ENCODE assay signal across 19 cellular contexts in the genomic region with DNA sequence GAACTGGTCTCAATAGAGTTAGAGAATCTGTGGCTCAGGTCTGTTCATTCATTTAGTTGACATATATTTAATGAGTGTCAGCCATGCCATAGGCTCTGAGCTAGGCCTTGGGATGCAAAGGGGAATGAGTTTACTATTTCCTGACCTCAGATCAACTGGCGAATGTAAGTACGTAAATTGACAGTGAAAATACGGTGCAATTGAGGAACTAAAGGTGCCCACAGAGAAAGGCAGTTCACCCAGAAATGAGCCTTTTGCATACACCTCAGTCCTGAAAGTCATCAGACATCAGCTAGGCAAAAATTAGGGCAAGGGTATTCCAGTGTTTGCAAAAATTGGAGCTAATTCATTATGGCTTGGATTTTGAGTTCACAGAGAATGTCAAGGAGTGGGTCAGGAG. TPM values are rescaled to one million over a fixed set of nuclear protein-coding genes. Genes with fewer than 3 reads are reported as not detected.
DNase-seq lines count a peak whose midpoint lies in the region; ATAC-seq, FAIRE-seq and TF ChIP-seq lines count a peak whose summit lies in the region.
"Had no signal": no experiment of that assay in that cellular context is flagged by ENCODE, and none has a peak within 500 bp of the region (broad histone marks: within the 10 kb centered on the region; RNA-seq: fewer than 3 reads in every experiment).

No MANE protein-coding gene starts in this region.

- peaks cover 36 to 45% of the 10 kb centered on the region in 2 donors for H3K4me1 Mint-ChIP-seq in effector memory CD8-positive, alpha-beta T cell (ENCODE audit: low read depth in 2 of 2)
- H3K4me1 Mint-ChIP-seq: neural progenitor cell had no signal

- no peaks in the 10 kb centered on the region for H3K27me3 ChIP-seq in HepG2 (ENCODE audit: control insufficient read depth in 1 of 2, insufficient read depth in 2 of 2, low read length in 2 of 2)
- no peaks in the 10 kb centered on the region for H3K27me3 ChIP-seq in right lobe of liver
- no peaks in the 10 kb centered on the region for H3K27me3 ChIP-seq in MM.1S (replicated peaks; ENCODE audit: insufficient read depth, low read length)
- H3K27me3 ChIP-seq: breast epithelium, neural progenitor cell had no signal

- H3K9me3 Mint-ChIP-seq in effector memory CD8-positive, alpha-beta T cell = no peaks in the 10 kb centered on the region
- H3K9me3 Mint-ChIP-seq: activated CD4-positive, alpha-beta memory T cell treated with anti-CD3 and anti-CD28 coated beads, Interleukin-2, amount 10 ng/mL, durations not matched to agents 7 days and 5 days; activated T-helper 1 cell treated with anti-CD3 and anti-CD28 coated beads, Interleukin-12 subunit alpha, Interleukin-12 subunit beta, Interleukin-2, Interleukin-4 antibody, amounts not matched to agents 30 ng/mL and 10 ng/mL and 1 ng/mL, durations not matched to agents 14 hours and 24 hours and 36 hours; neural progenitor cell had no signal

- no peak for FAIRE-seq in HepG2 (lab: Jason Lieb, UNC)
- FAIRE-seq: keratinocyte had no signal

- H3K27ac Mint-ChIP-seq in effector memory CD8-positive, alpha-beta T cell = peak overlapping the region in 1 of 2 donors; percentile 87
- H3K27ac Mint-ChIP-seq: activated T-helper 1 cell treated with anti-CD3 and anti-CD28 coated beads, Interleukin-12 subunit alpha, Interleukin-12 subunit beta, Interleukin-2, Interleukin-4 antibody, amounts not matched to agents 30 ng/mL and 10 ng/mL and 1 ng/mL, durations not matched to agents 14 hours and 24 hours and 36 hours; neural progenitor cell had no signal

- H3K4me2 ChIP-seq in HepG2 (ENCODE audit: low read depth, low read length) (no peak overlapping the region), MM.1S (ENCODE audit: low read depth, low read length) (peak overlapping the region; percentile 62)
- H3K4me2 ChIP-seq: neural progenitor cell had no signal

- TF ChIP-seq POLR2A in HepG2 (IDR thresholded peaks at IDR 0.05; ENCODE audit: insufficient read depth in 1 of 2, low read depth in 2 of 2, low read length in 2 of 2) (no peak), right lobe of liver (IDR thresholded peaks at IDR 0.05) (no peak)

- H3K36me3 ChIP-seq in HepG2 (replicated peaks in 1 of 2; ENCODE audit: control insufficient read depth in 1 of 2, insufficient read depth in 2 of 2, low read length in 2 of 2) (peaks cover 33 to 83% of the 10 kb centered on the region in 2 experiments), right lobe of liver (peaks cover 5 to 95% (median 49%) of the 10 kb centered on the region in 4 donors), MM.1S (replicated peaks; ENCODE audit: insufficient read depth, low read length) (peaks cover 10% of the 10 kb centered on the region)

- POLR2A ChIA-PET in HepG2 (lab: Yijun Ruan, JAX) = no interaction called here

- H4K20me1 ChIP-seq in HepG2 (ENCODE audit: insufficient read depth, low read length) (no peaks in the 10 kb centered on the region), MM.1S (ENCODE audit: insufficient read depth, low read length) (no peaks in the 10 kb centered on the region)

- H3K79me2 ChIP-seq in HepG2 (ENCODE audit: insufficient read depth, low read length) (no peaks in the 10 kb centered on the region), MM.1S (ENCODE audit: low read length) (peaks cover 52% of the 10 kb centered on the region)

- peaks cover 57% of the 10 kb centered on the region for H3K36me3 Mint-ChIP-seq in effector memory CD8-positive, alpha-beta T cell (ENCODE audit: insufficient read depth)

- TSS peak; percentile 20 for BruUV-seq in HepG2 (replicated peaks; lab: Mats Ljungman, UMichigan)

- H3K4me3 ChIP-seq in HepG2 (replicated peaks in 1 of 3; ENCODE audit: insufficient read depth in 1 of 3, low read depth in 2 of 3, low read length in 3 of 3) (no peak overlapping the region), right lobe of liver (no peak overlapping the region), MM.1S (ENCODE audit: low read length) (no peak overlapping the region)
- H3K4me3 ChIP-seq: breast epithelium, neural progenitor cell, thoracic aorta had no signal

- peaks cover 66% of the 10 kb centered on the region for H3F3A ChIP-seq in MM.1S (ENCODE audit: insufficient read depth, low read length)

- CTCF ChIA-PET in HepG2 (lab: Yijun Ruan, JAX; ENCODE audit: low intra/inter-chr PET ratio, low total read pairs) = no interaction called here

- TF ChIP-seq CTCF in HepG2 (CRISPR knock-in tag; IDR thresholded peaks at IDR 0.05) (no peak), right lobe of liver (IDR thresholded peaks at IDR 0.05) (no peak), MM.1S (IDR thresholded peaks at IDR 0.05; ENCODE audit: low read length) (no peak)

- H3K9ac ChIP-seq in HepG2 (ENCODE audit: insufficient read depth, low read depth, low read length) (no peak overlapping the region), MM.1S (ENCODE audit: low read length) (peak overlapping the region; percentile 77)

- H3K27me3 Mint-ChIP-seq in effector memory CD8-positive, alpha-beta T cell = no peaks in the 10 kb centered on the region
- H3K27me3 Mint-ChIP-seq: activated CD4-positive, alpha-beta memory T cell treated with anti-CD3 and anti-CD28 coated beads, Interleukin-2, amount 10 ng/mL, durations not matched to agents 7 days and 5 days had no signal

- intact Hi-C loops in HepG2 (cut with micrococcal nuclease; ENCODE audit: unreplicated experiment) = no loop called here
- intact Hi-C loops in right lobe of liver (cut with DNase I) = no loop called here

- peak overlapping the region; percentile 5 to 12 for H3K4me3 Mint-ChIP-seq in effector memory CD8-positive, alpha-beta T cell
- H3K4me3 Mint-ChIP-seq: activated CD4-positive, alpha-beta memory T cell treated with anti-CD3 and anti-CD28 coated beads, Interleukin-2, amount 10 ng/mL, durations not matched to agents 7 days and 5 days; activated T-helper 1 cell treated with anti-CD3 and anti-CD28 coated beads, Interleukin-12 subunit alpha, Interleukin-12 subunit beta, Interleukin-2, Interleukin-4 antibody, amounts not matched to agents 30 ng/mL and 10 ng/mL and 1 ng/mL, durations not matched to agents 14 hours and 24 hours and 36 hours; neural progenitor cell had no signal

- H2AFZ ChIP-seq in HepG2 (ENCODE audit: low read length) (no peak overlapping the region), MM.1S (ENCODE audit: low read length) (no peak overlapping the region)
- H2AFZ ChIP-seq: neural progenitor cell had no signal

- H3K9me2 ChIP-seq in MM.1S (replicated peaks; ENCODE audit: insufficient read depth, low read length) = no peaks in the 10 kb centered on the region

- WGBS in HepG2 (ENCODE audit: low lambda C conversion rate) = 97% methylated on average over 3 of the region's 3 CpGs
- WGBS in right lobe of liver (ENCODE audit: insufficient coverage, low coverage, low lambda C conversion rate, missing lambda C conversion rate) = 83% methylated on average over 3 of the region's 3 CpGs

- no peak for TF ChIP-seq RAD21 in HepG2 (CRISPR knock-in tag; IDR thresholded peaks at IDR 0.05)

- H3K9me3 ChIP-seq in HepG2 (ENCODE audit: low read length) = no peaks in the 10 kb centered on the region
- H3K9me3 ChIP-seq in right lobe of liver = no peaks in the 10 kb centered on the region
- no peaks in the 10 kb centered on the region for H3K9me3 ChIP-seq in MM.1S (replicated peaks; ENCODE audit: insufficient read depth, low read length)
- H3K9me3 ChIP-seq: breast epithelium, thoracic aorta had no signal

- H3K27ac ChIP-seq in HepG2 (ENCODE audit: extremely low read length, insufficient read depth, low read length) (no peak overlapping the region), right lobe of liver (no peak overlapping the region), MM.1S (ENCODE audit: low read length) (peak overlapping the region; percentile 94)
- H3K27ac ChIP-seq: breast epithelium, neural progenitor cell, thoracic aorta, WERI-Rb-1 had no signal

- in situ Hi-C loops in HepG2 (cut with HindIII; ENCODE audit: extremely low pct_ligation_motif_present, low pct_unique_long_range_greater_than_20kb) = no loop called here

- ATAC-seq in HepG2 (no peak), right lobe of liver (no peak), GM19463 (IDR thresholded peaks at IDR 0.05; ENCODE audit: unreplicated experiment) (no peak)
- no peak for ATAC-seq in effector memory CD8-positive, alpha-beta T cell (replicated peaks)

- no peaks in the 10 kb centered on the region for H3K4me1 ChIP-seq in HepG2 (ENCODE audit: insufficient read depth, low read length)
- H3K4me1 ChIP-seq in right lobe of liver = no peaks in the 10 kb centered on the region
- peaks cover 91% of the 10 kb centered on the region for H3K4me1 ChIP-seq in MM.1S (ENCODE audit: low read length)
- H3K4me1 ChIP-seq: breast epithelium, neural progenitor cell had no signal

- DNase-seq in HepG2 (ENCODE audit: low spot score) (no peak), right lobe of liver (no peak), MM.1S (no peak), NCI-H2029 (lab: John Stamatoyannopoulos, UW) (no peak), HUDEP-2 (lab: John Stamatoyannopoulos, UW; ENCODE audit: unreplicated experiment in 76 of 76) (no peak)
- no peak for DNase-seq in effector memory CD8-positive, alpha-beta T cell
- no peak for DNase-seq in stimulated activated CD4-positive, alpha-beta T cell treated with anti-CD3 and anti-CD28 coated beads, Interleukin-2, amount 100 ng/mL, for 48 hours
- DNase-seq: activated CD4-positive, alpha-beta memory T cell treated with anti-CD3 and anti-CD28 coated beads, Interleukin-2, amount 10 ng/mL, durations not matched to agents 7 days and 5 days; dermis blood vessel endothelial cell; foreskin fibroblast; GOT3; hypothalamus; WERI-Rb-1 had no signal

- TF ChIP-seq EP300 in HepG2 (IDR thresholded peaks at IDR 0.05; ENCODE audit: low read depth in 2 of 2, low read length in 2 of 2) = no peak
- no peak for TF ChIP-seq EP300 in HepG2 (CRISPR knock-in tag; IDR thresholded peaks at IDR 0.05; ENCODE audit: borderline replicate concordance)

RNA-seq across cellular contexts. Expression of a gene that starts 20.6 kb away (rescaled TPM):
- total RNA-seq in HepG2 (2016; rRNA removed; fragmentation: Illumina TruSeq; extraction: Trizol) (50.5 and 63.8 TPM in 2 replicates), right lobe of liver (10 to 100 TPM; 10.6 to 24.3 (median 14.8) TPM)
- 22.0 TPM in 2 replicates for total RNA-seq in HepG2 (2016; cell fraction: cytosol; rRNA removed; fragmentation: Illumina TruSeq; extraction: Trizol; ENCODE audit: low read depth)
- 53.4 and 65.3 TPM in 2 replicates for total RNA-seq in HepG2 (2016; cell fraction: insoluble cytoplasmic fraction; rRNA removed; fragmentation: Illumina TruSeq; extraction: Trizol)
- total RNA-seq in HepG2 (2016; cell fraction: membrane; rRNA removed; fragmentation: Illumina TruSeq; extraction: Trizol) = 40.3 and 41.6 TPM in 2 replicates
- 56.7 and 60.9 TPM in 2 replicates for total RNA-seq in HepG2 (2016; cell fraction: nucleus; rRNA removed; fragmentation: Illumina TruSeq; extraction: Trizol)
- 46.7 and 60.2 TPM in 2 replicates for polyA plus RNA-seq in HepG2 (2011; rRNA removed)
- polyA plus RNA-seq in HepG2 (2011; cell fraction: cytosol; rRNA removed) = 32.6 and 34.3 TPM in 2 replicates
- 66.5 and 88.8 TPM in 2 replicates for polyA plus RNA-seq in HepG2 (2011; cell fraction: nucleus; rRNA removed)
- 45.1 and 52.0 TPM in 2 replicates for polyA plus RNA-seq in HepG2 (2012)
- 26.0 and 27.5 TPM in 2 replicates for polyA plus RNA-seq in HepG2 (2016; cell fraction: cytosol; fragmentation: Illumina TruSeq; extraction: Trizol; ENCODE audit: low read depth)
- polyA plus RNA-seq in HepG2 (2016; cell fraction: insoluble cytoplasmic fraction; fragmentation: Illumina TruSeq; extraction: Trizol; ENCODE audit: low read depth) = 81.1 and 85.3 TPM in 2 replicates
- polyA plus RNA-seq in HepG2 (2016; cell fraction: membrane; fragmentation: Illumina TruSeq; extraction: Trizol; ENCODE audit: low read depth) = 38.1 and 40.9 TPM in 2 replicates
- polyA plus RNA-seq in HepG2 (2016; cell fraction: nucleus; fragmentation: Illumina TruSeq; extraction: Trizol; ENCODE audit: insufficient read depth, low read depth) = 191 TPM in 2 replicates
- 14.3 and 25.2 TPM in 2 replicates for polyA minus RNA-seq in HepG2 (2011; rRNA and poly(A)+ RNA removed; ENCODE audit: low replicate concordance)
- polyA minus RNA-seq in HepG2 (2011; cell fraction: cytosol; rRNA and poly(A)+ RNA removed) = 10.4 and 12.0 TPM in 2 replicates
- polyA minus RNA-seq in HepG2 (2011; cell fraction: nucleus; rRNA and poly(A)+ RNA removed) = 58.6 and 63.9 TPM in 2 replicates

RNA-seq across cellular contexts. Expression of a gene that starts 26.1 kb away (rescaled TPM):
- total RNA-seq in HepG2 (2016; rRNA removed; fragmentation: Illumina TruSeq; extraction: Trizol) (24.2 and 32.7 TPM in 2 replicates), right lobe of liver (10 to 100 TPM; 28.4 to 47.6 (median 35.8) TPM)
- 13.4 and 15.9 TPM in 2 replicates for total RNA-seq in HepG2 (2016; cell fraction: cytosol; rRNA removed; fragmentation: Illumina TruSeq; extraction: Trizol; ENCODE audit: low read depth)
- total RNA-seq in HepG2 (2016; cell fraction: insoluble cytoplasmic fraction; rRNA removed; fragmentation: Illumina TruSeq; extraction: Trizol) = 23.0 and 31.1 TPM in 2 replicates
- 26.3 and 26.5 TPM in 2 replicates for total RNA-seq in HepG2 (2016; cell fraction: membrane; rRNA removed; fragmentation: Illumina TruSeq; extraction: Trizol)
- total RNA-seq in HepG2 (2016; cell fraction: nucleus; rRNA removed; fragmentation: Illumina TruSeq; extraction: Trizol) = 48.0 and 51.8 TPM in 2 replicates
- 57.6 and 60.9 TPM in 2 replicates for polyA plus RNA-seq in HepG2 (2011; rRNA removed)
- 15.5 and 23.3 TPM in 2 replicates for polyA plus RNA-seq in HepG2 (2011; cell fraction: cytosol; rRNA removed)
- 139 and 159 TPM in 2 replicates for polyA plus RNA-seq in HepG2 (2011; cell fraction: nucleus; rRNA removed)
- 40.8 and 45.8 TPM in 2 replicates for polyA plus RNA-seq in HepG2 (2012)
- 14.4 and 17.8 TPM in 2 replicates for polyA plus RNA-seq in HepG2 (2016; cell fraction: cytosol; fragmentation: Illumina TruSeq; extraction: Trizol; ENCODE audit: low read depth)
- 39.2 and 43.6 TPM in 2 replicates for polyA plus RNA-seq in HepG2 (2016; cell fraction: insoluble cytoplasmic fraction; fragmentation: Illumina TruSeq; extraction: Trizol; ENCODE audit: low read depth)
- 25.2 and 27.1 TPM in 2 replicates for polyA plus RNA-seq in HepG2 (2016; cell fraction: membrane; fragmentation: Illumina TruSeq; extraction: Trizol; ENCODE audit: low read depth)
- 76.5 and 78.3 TPM in 2 replicates for polyA plus RNA-seq in HepG2 (2016; cell fraction: nucleus; fragmentation: Illumina TruSeq; extraction: Trizol; ENCODE audit: insufficient read depth, low read depth)
- 22.6 and 39.7 TPM in 2 replicates for polyA minus RNA-seq in HepG2 (2011; rRNA and poly(A)+ RNA removed; ENCODE audit: low replicate concordance)
- polyA minus RNA-seq in HepG2 (2011; cell fraction: cytosol; rRNA and poly(A)+ RNA removed) = 17.0 and 18.2 TPM in 2 replicates
- polyA minus RNA-seq in HepG2 (2011; cell fraction: nucleus; rRNA and poly(A)+ RNA removed) = 132 and 148 TPM in 2 replicates

RNA-seq across cellular contexts. Expression of a gene that starts 53.5 kb away (rescaled TPM):
- total RNA-seq in HepG2 (2016; rRNA removed; fragmentation: Illumina TruSeq; extraction: Trizol) (9.7 and 14.6 TPM in 2 replicates), right lobe of liver (10 to 100 TPM; 10.3 to 17.5 (median 11.5) TPM)
- 20.2 and 30.6 TPM in 2 replicates for total RNA-seq in HepG2 (2016; cell fraction: cytosol; rRNA removed; fragmentation: Illumina TruSeq; extraction: Trizol; ENCODE audit: low read depth)
- 8.1 and 12.3 TPM in 2 replicates for total RNA-seq in HepG2 (2016; cell fraction: insoluble cytoplasmic fraction; rRNA removed; fragmentation: Illumina TruSeq; extraction: Trizol)
- 22.3 and 23.9 TPM in 2 replicates for total RNA-seq in HepG2 (2016; cell fraction: membrane; rRNA removed; fragmentation: Illumina TruSeq; extraction: Trizol)
- 8.7 and 11.3 TPM in 2 replicates for total RNA-seq in HepG2 (2016; cell fraction: nucleus; rRNA removed; fragmentation: Illumina TruSeq; extraction: Trizol)
- polyA plus RNA-seq in HepG2 (2011; rRNA removed) = 7.9 and 8.4 TPM in 2 replicates
- 7.1 and 9.5 TPM in 2 replicates for polyA plus RNA-seq in HepG2 (2011; cell fraction: cytosol; rRNA removed)
- 7.5 and 7.6 TPM in 2 replicates for polyA plus RNA-seq in HepG2 (2011; cell fraction: nucleus; rRNA removed)
- 9.5 and 13.4 TPM in 2 replicates for polyA plus RNA-seq in HepG2 (2012)
- polyA plus RNA-seq in HepG2 (2016; cell fraction: cytosol; fragmentation: Illumina TruSeq; extraction: Trizol; ENCODE audit: low read depth) = 26.2 and 31.0 TPM in 2 replicates
- 26.0 and 33.1 TPM in 2 replicates for polyA plus RNA-seq in HepG2 (2016; cell fraction: insoluble cytoplasmic fraction; fragmentation: Illumina TruSeq; extraction: Trizol; ENCODE audit: low read depth)
- 16.6 and 17.8 TPM in 2 replicates for polyA plus RNA-seq in HepG2 (2016; cell fraction: membrane; fragmentation: Illumina TruSeq; extraction: Trizol; ENCODE audit: low read depth)
- 25.6 and 26.9 TPM in 2 replicates for polyA plus RNA-seq in HepG2 (2016; cell fraction: nucleus; fragmentation: Illumina TruSeq; extraction: Trizol; ENCODE audit: insufficient read depth, low read depth)
- polyA minus RNA-seq in HepG2 (2011; rRNA and poly(A)+ RNA removed; ENCODE audit: low replicate concordance) = 4.3 and 13.1 TPM in 2 replicates
- polyA minus RNA-seq in HepG2 (2011; cell fraction: cytosol; rRNA and poly(A)+ RNA removed) = 7.6 and 9.4 TPM in 2 replicates
- 10.2 and 12.1 TPM in 2 replicates for polyA minus RNA-seq in HepG2 (2011; cell fraction: nucleus; rRNA and poly(A)+ RNA removed)
